In genomic region chr1:117673405-117673804, GRCh38 we compare ENCODE assay signal across 13 cellular contexts.
DNase-seq lines count a peak whose midpoint lies in the region; ATAC-seq and TF ChIP-seq lines count a peak whose summit lies in the region.
"Had no signal": no experiment of that assay in that cellular context is flagged by ENCODE, and none has a peak within 500 bp of the region (broad histone marks: within the 10 kb centered on the region; RNA-seq: fewer than 3 reads in every experiment).

No MANE protein-coding gene starts in this region.

- H3K4me3 ChIP-seq in PC-3 (ENCODE audit: low read length) (no peak overlapping the region), lower lobe of right lung (no peak overlapping the region)
- H3K4me3 ChIP-seq: spleen had no signal

- H3K9me3 ChIP-seq in PC-3 (ENCODE audit: low read length) (no peaks in the 10 kb centered on the region), lower lobe of right lung (no peaks in the 10 kb centered on the region)
- H3K9me3 ChIP-seq: spleen had no signal

- no peaks in the 10 kb centered on the region for H3K27me3 ChIP-seq in PC-3 (ENCODE audit: low read length)
- no peaks in the 10 kb centered on the region for H3K27me3 ChIP-seq in lower lobe of right lung (ENCODE audit: low read depth)
- H3K27me3 ChIP-seq: spleen had no signal

- no peak overlapping the region for H2AFZ ChIP-seq in PC-3 (ENCODE audit: low read length)

- no peak for DNase-seq in activated naive CD8-positive, alpha-beta T cell treated with anti-CD3 and anti-CD28 coated beads, Interleukin-2, amount 50 U/mL, for 24 hours
- no peak for DNase-seq in activated naive CD8-positive, alpha-beta T cell treated with anti-CD3 and anti-CD28 coated beads for 36 hours
- DNase-seq in PC-3: peak; percentile 63
- peak; percentile 56 for DNase-seq in fibroblast of peridontal ligament (ENCODE audit: extremely low read depth)
- DNase-seq in stimulated activated naive CD8-positive, alpha-beta T cell treated with anti-CD3 and anti-CD28 coated beads, Interleukin-15, amount 100 ng/mL, for 72 hours: no peak
- no peak for DNase-seq in lower lobe of right lung
- DNase-seq in Ammon's horn (ENCODE audit: low spot score): no peak
- DNase-seq: amniotic stem cell, natural killer cell, spleen, T-helper 17 cell had no signal

- intact Hi-C loops in PC-3 (cut with micrococcal nuclease): loop anchor here (5.0 kb wide), 2 partner anchors 136 to 161 kb away; no protein-coding TSS in a partner anchor
- intact Hi-C loops in lower lobe of right lung (cut with DNase I): no loop called here

- peaks cover 16% of the 10 kb centered on the region for H3K4me1 Mint-ChIP-seq in activated naive CD8-positive, alpha-beta T cell treated with anti-CD3 and anti-CD28 coated beads, Interleukin-2, amount 50 U/mL, for 24 hours
- H3K4me1 Mint-ChIP-seq in activated naive CD8-positive, alpha-beta T cell treated with anti-CD3 and anti-CD28 coated beads for 36 hours: peaks cover 7% of the 10 kb centered on the region
- H3K4me1 Mint-ChIP-seq in stimulated activated naive CD8-positive, alpha-beta T cell treated with anti-CD3 and anti-CD28 coated beads, Interleukin-15, amount 100 ng/mL, for 72 hours: peaks cover 24% of the 10 kb centered on the region

- H3K9me3 Mint-ChIP-seq in activated naive CD8-positive, alpha-beta T cell treated with anti-CD3 and anti-CD28 coated beads, Interleukin-2, amount 50 U/mL, for 24 hours: no peaks in the 10 kb centered on the region
- no peaks in the 10 kb centered on the region for H3K9me3 Mint-ChIP-seq in activated naive CD8-positive, alpha-beta T cell treated with anti-CD3 and anti-CD28 coated beads for 36 hours
- H3K9me3 Mint-ChIP-seq in stimulated activated naive CD8-positive, alpha-beta T cell treated with anti-CD3 and anti-CD28 coated beads, Interleukin-15, amount 100 ng/mL, for 72 hours: no peaks in the 10 kb centered on the region
- H3K9me3 Mint-ChIP-seq: natural killer cell had no signal

- H3K36me3 ChIP-seq in PC-3 (ENCODE audit: low read depth, low read length) (no peaks in the 10 kb centered on the region), lower lobe of right lung (no peaks in the 10 kb centered on the region)
- H3K36me3 ChIP-seq: spleen had no signal

- H3K4me2 ChIP-seq in PC-3 (ENCODE audit: low read length): peak overlapping the region; percentile 29; the same call in 1 of the 2 replicates

- no TSS peak for BruUV-seq in PC-3 (replicated peaks; lab: Mats Ljungman, UMichigan)

- no peaks in the 10 kb centered on the region for H3F3A ChIP-seq in PC-3 (ENCODE audit: low read length, unreplicated experiment)

- no peak overlapping the region for H3K9ac ChIP-seq in PC-3 (ENCODE audit: low read length)

- no peaks in the 10 kb centered on the region for H3K36me3 Mint-ChIP-seq in activated naive CD8-positive, alpha-beta T cell treated with anti-CD3 and anti-CD28 coated beads, Interleukin-2, amount 50 U/mL, for 24 hours (ENCODE audit: low read depth)
- H3K36me3 Mint-ChIP-seq in activated naive CD8-positive, alpha-beta T cell treated with anti-CD3 and anti-CD28 coated beads for 36 hours: no peaks in the 10 kb centered on the region
- H3K36me3 Mint-ChIP-seq: natural killer cell had no signal

- peaks cover 10% of the 10 kb centered on the region for H3K27me3 Mint-ChIP-seq in activated naive CD8-positive, alpha-beta T cell treated with anti-CD3 and anti-CD28 coated beads, Interleukin-2, amount 50 U/mL, for 24 hours
- H3K27me3 Mint-ChIP-seq in activated naive CD8-positive, alpha-beta T cell treated with anti-CD3 and anti-CD28 coated beads for 36 hours: peaks cover 49% of the 10 kb centered on the region
- H3K27me3 Mint-ChIP-seq in stimulated activated naive CD8-positive, alpha-beta T cell treated with anti-CD3 and anti-CD28 coated beads, Interleukin-15, amount 100 ng/mL, for 72 hours: peaks cover 65% of the 10 kb centered on the region

- H3K4me3 Mint-ChIP-seq in activated naive CD8-positive, alpha-beta T cell treated with anti-CD3 and anti-CD28 coated beads, Interleukin-2, amount 50 U/mL, for 24 hours: no peak overlapping the region
- no peak overlapping the region for H3K4me3 Mint-ChIP-seq in activated naive CD8-positive, alpha-beta T cell treated with anti-CD3 and anti-CD28 coated beads for 36 hours
- H3K4me3 Mint-ChIP-seq in stimulated activated naive CD8-positive, alpha-beta T cell treated with anti-CD3 and anti-CD28 coated beads, Interleukin-15, amount 100 ng/mL, for 72 hours: no peak overlapping the region
- H3K4me3 Mint-ChIP-seq: natural killer cell, T-helper 17 cell had no signal

- ATAC-seq in activated naive CD8-positive, alpha-beta T cell treated with anti-CD3 and anti-CD28 coated beads, Interleukin-2, amount 50 U/mL, for 24 hours: peak; percentile 91
- ATAC-seq in PC-3 (peak; percentile 57; the same call in 1 of the 2 replicates), lower lobe of right lung (no peak), HG03139 (IDR thresholded peaks at IDR 0.05; ENCODE audit: unreplicated experiment) (no peak)
- ATAC-seq in stimulated activated naive CD8-positive, alpha-beta T cell treated with anti-CD3 and anti-CD28 coated beads, Interleukin-15, amount 100 ng/mL, for 72 hours: peak; percentile 67
- ATAC-seq: T-helper 17 cell had no signal

- CTCF ChIA-PET in PC-3 (lab: Charles Lee): no interaction called here

- no peak overlapping the region for H3K27ac Mint-ChIP-seq in activated naive CD8-positive, alpha-beta T cell treated with anti-CD3 and anti-CD28 coated beads, Interleukin-2, amount 50 U/mL, for 24 hours
- H3K27ac Mint-ChIP-seq in activated naive CD8-positive, alpha-beta T cell treated with anti-CD3 and anti-CD28 coated beads for 36 hours: no peak overlapping the region
- no peak overlapping the region for H3K27ac Mint-ChIP-seq in stimulated activated naive CD8-positive, alpha-beta T cell treated with anti-CD3 and anti-CD28 coated beads, Interleukin-15, amount 100 ng/mL, for 72 hours
- H3K27ac Mint-ChIP-seq: T-helper 17 cell had no signal

- H4K20me1 ChIP-seq in PC-3 (ENCODE audit: low read length): no peaks in the 10 kb centered on the region

- TF ChIP-seq CTCF in PC-3 (conservative IDR thresholded peaks at IDR 0.05; ENCODE audit: low read depth, low read length): no peak
- no peak for TF ChIP-seq CTCF in lower lobe of right lung (IDR thresholded peaks at IDR 0.05)

- H3K9me2 ChIP-seq in PC-3 (replicated peaks; ENCODE audit: low read length): no peaks in the 10 kb centered on the region

- POLR2A ChIA-PET in PC-3 (lab: Charles Lee; ENCODE audit: unreplicated experiment): no interaction called here

- H3K79me2 ChIP-seq in PC-3 (ENCODE audit: low read length): no peaks in the 10 kb centered on the region

- H3K27ac ChIP-seq in PC-3 (ENCODE audit: low read length) (peak overlapping the region; percentile 11; the same call in 1 of the 2 replicates), lower lobe of right lung (no peak overlapping the region)
- H3K27ac ChIP-seq: C4-2B had no signal

- H3K4me1 ChIP-seq in PC-3 (ENCODE audit: insufficient read depth, low read length) (peaks cover 15% of the 10 kb centered on the region), lower lobe of right lung (peaks cover 13% of the 10 kb centered on the region)

Comparison
In these comparisons a context has a peak if more than half of its experiments do, and no peak if none do; other contexts are left out.
1. ATAC-seq: peak in activated naive CD8-positive, alpha-beta T cell treated with anti-CD3 and anti-CD28 coated beads, Interleukin-2, amount 50 U/mL, for 24 hours (single experiment), PC-3 (single experiment) and stimulated activated naive CD8-positive, alpha-beta T cell treated with anti-CD3 and anti-CD28 coated beads, Interleukin-15, amount 100 ng/mL, for 72 hours (single experiment); none in lower lobe of right lung (0 of 2) and HG03139 (single experiment).
2. DNase-seq: peak in PC-3 (single experiment) and fibroblast of peridontal ligament (single experiment); none in activated naive CD8-positive, alpha-beta T cell treated with anti-CD3 and anti-CD28 coated beads, Interleukin-2, amount 50 U/mL, for 24 hours (single experiment), activated naive CD8-positive, alpha-beta T cell treated with anti-CD3 and anti-CD28 coated beads for 36 hours (single experiment), stimulated activated naive CD8-positive, alpha-beta T cell treated with anti-CD3 and anti-CD28 coated beads, Interleukin-15, amount 100 ng/mL, for 72 hours (0 of 2), lower lobe of right lung (single experiment) and Ammon's horn (single experiment).